In genomic region chr4:5707366-5708133, GRCh38 we compare ENCODE assay signal across 9 cellular contexts. TPM values are rescaled to one million over a fixed set of nuclear protein-coding genes. Genes with fewer than 3 reads are reported as not detected.
DNase-seq lines count a peak whose midpoint lies in the region; FAIRE-seq and TF ChIP-seq lines count a peak whose summit lies in the region.
"Had no signal": no experiment of that assay in that cellular context is flagged by ENCODE, and none has a peak within 500 bp of the region (broad histone marks: within the 10 kb centered on the region; RNA-seq: fewer than 3 reads in every experiment).

No MANE protein-coding gene starts in this region.

- H3K4me1 ChIP-seq in mesenchymal stem cell (ENCODE audit: control insufficient read depth, insufficient read depth, low read depth, low read length) (peaks cover 41% of the 10 kb centered on the region), tibial nerve (peaks cover 0 to 62% (median 12%) of the 10 kb centered on the region in 4 donors)

- H4K91ac ChIP-seq in mesenchymal stem cell (ENCODE audit: low read length), result no peak overlapping the region

- 41% methylated on average over 20 of the region's 21 CpGs for WGBS in mesenchymal stem cell
- WGBS in tibial nerve, 2 donors, result 18 to 19% methylated on average over 17 of the region's 21 CpGs

- intact Hi-C loops in activated naive CD4-positive, alpha-beta T cell treated with anti-CD3 and anti-CD28 coated beads for 36 hours (cut with micrococcal nuclease), result no loop called here

- H2AK5ac ChIP-seq in mesenchymal stem cell (ENCODE audit: low read length, severe bottlenecking), result peak overlapping the region; percentile 57

- H3K9me3 Mint-ChIP-seq in activated naive CD4-positive, alpha-beta T cell treated with anti-CD3 and anti-CD28 coated beads, Interleukin-2, amount 10 ng/mL, durations not matched to agents 7 days and 5 days, result peaks cover 7% of the 10 kb centered on the region
- peaks cover 3% of the 10 kb centered on the region for H3K9me3 Mint-ChIP-seq in activated naive CD4-positive, alpha-beta T cell treated with anti-CD3 and anti-CD28 coated beads for 36 hours
- H3K9me3 Mint-ChIP-seq in chondrocyte (ENCODE audit: low read depth), result no peaks in the 10 kb centered on the region

- H3K36me3 Mint-ChIP-seq in activated naive CD4-positive, alpha-beta T cell treated with anti-CD3 and anti-CD28 coated beads, Interleukin-2, amount 10 ng/mL, durations not matched to agents 7 days and 5 days, result no peaks in the 10 kb centered on the region
- H3K36me3 Mint-ChIP-seq in activated naive CD4-positive, alpha-beta T cell treated with anti-CD3 and anti-CD28 coated beads for 36 hours (ENCODE audit: low read depth), result peaks cover 3% of the 10 kb centered on the region
- peaks cover 7% of the 10 kb centered on the region for H3K36me3 Mint-ChIP-seq in chondrocyte (ENCODE audit: low read depth)

- DNase-seq in activated naive CD4-positive, alpha-beta T cell treated with anti-CD3 and anti-CD28 coated beads, Interleukin-2, amount 10 ng/mL, durations not matched to agents 7 days and 5 days, result no peak
- no peak for DNase-seq in activated naive CD4-positive, alpha-beta T cell treated with anti-CD3 and anti-CD28 coated beads for 36 hours
- DNase-seq in chondrocyte (ENCODE audit: low spot score) (no peak), mesenchymal stem cell (peak; percentile 6), tibial nerve (ENCODE audit: low spot score in 2 of 2) (no peak), NCI-H510A (lab: John Stamatoyannopoulos, UW) (no peak), urothelium cell line (ENCODE audit: low spot score) (no peak), DMS114 treated with DMSO at 0.1 percent for 48 hours (lab: John Stamatoyannopoulos, UW; ENCODE audit: unreplicated experiment) (no peak)
- DNase-seq: NCI-H748 treated with DMSO at 0.1 percent for 48 hours had no signal

- CTCF ChIA-PET in activated naive CD4-positive, alpha-beta T cell treated with anti-CD3 and anti-CD28 coated beads, Interleukin-2, amount 10 ng/mL, durations not matched to agents 7 days and 5 days (lab: Charles Lee), result no interaction called here
- CTCF ChIA-PET in activated naive CD4-positive, alpha-beta T cell treated with anti-CD3 and anti-CD28 coated beads for 36 hours (lab: Charles Lee), result interaction anchor here (0.6 kb wide), 1 partner anchor 105 kb away, joined by 3 read pairs; no protein-coding TSS in a partner anchor

- no peak for TF ChIP-seq POLR2A in tibial nerve (IDR thresholded peaks at IDR 0.05)

- peaks cover 12 to 16% of the 10 kb centered on the region in 2 experiments for H3K36me3 ChIP-seq in mesenchymal stem cell (ENCODE audit: control insufficient read depth in 1 of 2, insufficient read depth in 2 of 2, low read depth in 1 of 2, low read length in 2 of 2)
- peaks cover 0 to 5% (median 0%) of the 10 kb centered on the region in 3 donors for H3K36me3 ChIP-seq in tibial nerve

- H3K27me3 Mint-ChIP-seq in activated naive CD4-positive, alpha-beta T cell treated with anti-CD3 and anti-CD28 coated beads, Interleukin-2, amount 10 ng/mL, durations not matched to agents 7 days and 5 days, result peaks cover 61% of the 10 kb centered on the region
- H3K27me3 Mint-ChIP-seq in activated naive CD4-positive, alpha-beta T cell treated with anti-CD3 and anti-CD28 coated beads for 36 hours (ENCODE audit: low read depth), result peaks cover 40% of the 10 kb centered on the region
- H3K27me3 Mint-ChIP-seq in chondrocyte (ENCODE audit: low read depth), result no peaks in the 10 kb centered on the region

- no peaks in the 10 kb centered on the region for H3K9me3 ChIP-seq in mesenchymal stem cell (ENCODE audit: control insufficient read depth, low read length)
- no peaks in the 10 kb centered on the region for H3K9me3 ChIP-seq in tibial nerve

- peak overlapping the region; percentile 21 for H3K27ac Mint-ChIP-seq in activated naive CD4-positive, alpha-beta T cell treated with anti-CD3 and anti-CD28 coated beads, Interleukin-2, amount 10 ng/mL, durations not matched to agents 7 days and 5 days
- no peak overlapping the region for H3K27ac Mint-ChIP-seq in activated naive CD4-positive, alpha-beta T cell treated with anti-CD3 and anti-CD28 coated beads for 36 hours
- peak overlapping the region; percentile 54 for H3K27ac Mint-ChIP-seq in chondrocyte (ENCODE audit: unreplicated experiment)

- TF ChIP-seq EP300 in tibial nerve (IDR thresholded peaks at IDR 0.05), result no peak

- H3K14ac ChIP-seq in mesenchymal stem cell (ENCODE audit: low read length in 2 of 2), result peak overlapping the region in 1 of 2 experiments; percentile 48

- peaks cover 3% of the 10 kb centered on the region for H3K4me1 Mint-ChIP-seq in activated naive CD4-positive, alpha-beta T cell treated with anti-CD3 and anti-CD28 coated beads, Interleukin-2, amount 10 ng/mL, durations not matched to agents 7 days and 5 days
- peaks cover 10% of the 10 kb centered on the region for H3K4me1 Mint-ChIP-seq in activated naive CD4-positive, alpha-beta T cell treated with anti-CD3 and anti-CD28 coated beads for 36 hours (ENCODE audit: low read depth)
- H3K4me1 Mint-ChIP-seq in chondrocyte (ENCODE audit: low read depth), result peaks cover 44% of the 10 kb centered on the region

- no peak overlapping the region for H2BK5ac ChIP-seq in mesenchymal stem cell (ENCODE audit: low read depth, low read length, poor library complexity, severe bottlenecking)

- peak overlapping the region; percentile 91 for H3K9ac ChIP-seq in mesenchymal stem cell (ENCODE audit: low read length)

- H3K79me1 ChIP-seq in mesenchymal stem cell (replicated peaks; ENCODE audit: low read length, poor library complexity, severe bottlenecking), result peaks cover 30% of the 10 kb centered on the region

- peak overlapping the region; percentile 43 to 80 for H3K4ac ChIP-seq in mesenchymal stem cell (ENCODE audit: low read depth in 1 of 2, low read length in 2 of 2)

- H3K4me3 ChIP-seq in mesenchymal stem cell (ENCODE audit: insufficient read depth in 1 of 2, low read depth in 1 of 2, low read length in 2 of 2), result peak overlapping the region; percentile 73 to 92
- H3K4me3 ChIP-seq in tibial nerve, result peak overlapping the region; percentile 59 to 80 (median 62)

- H2BK12ac ChIP-seq in mesenchymal stem cell (ENCODE audit: low read length in 2 of 2), result peak overlapping the region in 1 of 2 experiments; percentile 55

- peak overlapping the region; percentile 79 for H3K4me2 ChIP-seq in mesenchymal stem cell (ENCODE audit: low read length, poor library complexity, severe bottlenecking)

- no peak overlapping the region for H3K27ac ChIP-seq in mesenchymal stem cell (ENCODE audit: low read length, poor library complexity, severe bottlenecking)
- peak overlapping the region; percentile 73 to 95 (median 84) for H3K27ac ChIP-seq in tibial nerve

- peak overlapping the region; percentile 99 for H4K8ac ChIP-seq in mesenchymal stem cell (ENCODE audit: low read length)

- no peak overlapping the region for H3K23ac ChIP-seq in mesenchymal stem cell (ENCODE audit: low read length in 2 of 2)

- no peak for FAIRE-seq in urothelium cell line (lab: Jason Lieb, UNC)

- peak overlapping the region; percentile 80 to 86 for H3K18ac ChIP-seq in mesenchymal stem cell (ENCODE audit: low read depth in 1 of 2, low read length in 2 of 2)

- H2AFZ ChIP-seq in mesenchymal stem cell (ENCODE audit: low read depth, low read length), result peak overlapping the region; percentile 83

- H2BK120ac ChIP-seq in mesenchymal stem cell (ENCODE audit: low read depth, low read length), result peak overlapping the region; percentile 0

- no peak overlapping the region for H2BK15ac ChIP-seq in mesenchymal stem cell (ENCODE audit: low read depth, poor library complexity, severe bottlenecking)

- H3K27me3 ChIP-seq in mesenchymal stem cell (ENCODE audit: control insufficient read depth in 1 of 2, insufficient read depth in 1 of 2, low read length in 2 of 2) (no peaks in the 10 kb centered on the region), tibial nerve (no peaks in the 10 kb centered on the region)

- no peak for TF ChIP-seq CTCF in chondrocyte (IDR thresholded peaks at IDR 0.05)
- no peak for TF ChIP-seq CTCF in tibial nerve (IDR thresholded peaks at IDR 0.05)

- no peak overlapping the region for H3K4me3 Mint-ChIP-seq in activated naive CD4-positive, alpha-beta T cell treated with anti-CD3 and anti-CD28 coated beads, Interleukin-2, amount 10 ng/mL, durations not matched to agents 7 days and 5 days
- no peak overlapping the region for H3K4me3 Mint-ChIP-seq in activated naive CD4-positive, alpha-beta T cell treated with anti-CD3 and anti-CD28 coated beads for 36 hours
- H3K4me3 Mint-ChIP-seq in chondrocyte (ENCODE audit: unreplicated experiment), result peak overlapping the region; percentile 66

RNA-seq across cellular contexts. Expression of gene EVC2, which starts 0.8 kb away (rescaled TPM):
- not detected for total RNA-seq in activated naive CD4-positive, alpha-beta T cell treated with anti-CD3 and anti-CD28 coated beads for 36 hours
- 2.8 to 5.5 TPM (median 5.5 TPM) in 3 replicates for total RNA-seq in chondrocyte
- polyA plus RNA-seq in mesenchymal stem cell (2013, experiment 1 of 2), result 2.5 TPM
- polyA plus RNA-seq in mesenchymal stem cell (2013, experiment 2 of 2), result 2.3 TPM
- 10 to 100 TPM; 26.7 to 37.3 (median 29.0) TPM for total RNA-seq in tibial nerve

RNA-seq across cellular contexts. Expression of gene EVC, which starts 3.5 kb away (rescaled TPM):
- total RNA-seq in activated naive CD4-positive, alpha-beta T cell treated with anti-CD3 and anti-CD28 coated beads for 36 hours, result under 1 TPM in 1 of 2 experiments, not detected in 1; 0.17 TPM
- total RNA-seq in chondrocyte, result 37.6 to 40.0 TPM (median 39.8 TPM) in 3 replicates
- 14.1 TPM for polyA plus RNA-seq in mesenchymal stem cell (2013, experiment 1 of 2)
- 13.4 TPM for polyA plus RNA-seq in mesenchymal stem cell (2013, experiment 2 of 2)
- total RNA-seq in tibial nerve, result 100 to 1,000 TPM in 2 of 4 donors, 10 to 100 TPM in 2; 89.8 to 134 (median 99.6) TPM

Comparison
In these comparisons a context has a peak if more than half of its experiments do, and no peak if none do; other contexts are left out.
1. RNA of gene EVC, which starts 3.5 kb away (total RNA-seq): 89.8 to 134 TPM in tibial nerve and 37.6 to 40.0 TPM in chondrocyte; 0.17 TPM in activated naive CD4-positive, alpha-beta T cell treated with anti-CD3 and anti-CD28 coated beads for 36 hours; every median in the first group is over 10 times any median in the second.